15 cellular contexts compared by ENCODE assay signal in genomic region chr2:66840321-66841014, GRCh38.
DNase-seq lines count a peak whose midpoint lies in the region; ATAC-seq, FAIRE-seq and TF ChIP-seq lines count a peak whose summit lies in the region.
"Had no signal": no experiment of that assay in that cellular context is flagged by ENCODE, and none has a peak within 500 bp of the region (broad histone marks: within the 10 kb centered on the region; RNA-seq: fewer than 3 reads in every experiment).

No MANE protein-coding gene starts in this region.

- 0% methylated on average over 8 of the region's 8 CpGs for WGBS in K562 (ENCODE audit: insufficient coverage, low coverage, missing lambda C conversion rate)
- 78% methylated on average over 8 of the region's 8 CpGs for WGBS in hepatocyte (ENCODE audit: low lambda C conversion rate, missing lambda C conversion rate)
- 44% methylated on average over 8 of the region's 8 CpGs for WGBS in smooth muscle cell (ENCODE audit: low lambda C conversion rate)

- H3K9me2 ChIP-seq in hepatocyte (replicated peaks; ENCODE audit: insufficient read depth) = no peaks in the 10 kb centered on the region

- no peak for TF ChIP-seq EP300 in K562 (IDR thresholded peaks at IDR 0.05; ENCODE audit: low read length)

- CTCF ChIA-PET in K562 (lab: Yijun Ruan, JAX; ENCODE audit: low intra/inter-chr PET ratio) = no interaction called here

- peaks cover 5% of the 10 kb centered on the region for H3K9me3 Mint-ChIP-seq in activated T-cell treated with anti-CD3 and anti-CD28 coated beads, Interleukin-2, amount 50 U/mL, for 24 hours
- H3K9me3 Mint-ChIP-seq: activated CD4-positive, alpha-beta T cell treated with anti-CD3 and anti-CD28 coated beads, Interleukin-2, amount 10 ng/mL, durations not matched to agents 7 days and 5 days had no signal

- H2AFZ ChIP-seq in K562 (ENCODE audit: low read depth, low read length) (no peak overlapping the region), hepatocyte (no peak overlapping the region), smooth muscle cell (ENCODE audit: low read depth) (peak overlapping the region; percentile 33)

- BruUV-seq in K562 (replicated peaks; lab: Mats Ljungman, UMichigan) = no TSS peak

- H3K27ac ChIP-seq in K562 (ENCODE audit: extremely low read depth, low read depth, low read length) = no peak overlapping the region
- peak overlapping the region; percentile 86 for H3K27ac ChIP-seq in hepatocyte
- peak overlapping the region; percentile 93 for H3K27ac ChIP-seq in smooth muscle cell (ENCODE audit: low read depth)

- H3K36me3 Mint-ChIP-seq in activated T-cell treated with anti-CD3 and anti-CD28 coated beads, Interleukin-2, amount 50 U/mL, for 24 hours (ENCODE audit: low read depth) = no peaks in the 10 kb centered on the region
- H3K36me3 Mint-ChIP-seq: CD4-positive, alpha-beta memory T cell had no signal

- no peaks in the 10 kb centered on the region for H3K79me2 ChIP-seq in K562 (ENCODE audit: control insufficient read depth, insufficient read depth, low read length)
- H3K79me2 ChIP-seq in hepatocyte = no peaks in the 10 kb centered on the region
- H3K79me2 ChIP-seq in smooth muscle cell (ENCODE audit: low read depth) = no peaks in the 10 kb centered on the region

- ATAC-seq in K562 = no peak
- no peak for ATAC-seq in HG02973 (IDR thresholded peaks at IDR 0.05; ENCODE audit: unreplicated experiment)

- no peak for TF ChIP-seq POLR2A in K562 (conservative IDR thresholded peaks at IDR 0.05)

- POLR2A ChIA-PET in K562 (lab: Yijun Ruan, JAX) = no interaction called here

- peaks cover 21% of the 10 kb centered on the region for H3F3A ChIP-seq in smooth muscle cell (ENCODE audit: low read depth)

- TF ChIP-seq CTCF in K562 (IDR thresholded peaks at IDR 0.05 in 2 of 3, conservative IDR thresholded peaks at IDR 0.05 in 1 of 3; ENCODE audit: insufficient read depth in 2 of 3, low read depth in 1 of 3, low read length in 3 of 3) (no peak), hepatocyte (IDR thresholded peaks at IDR 0.05; ENCODE audit: poor library complexity) (no peak), smooth muscle cell (IDR thresholded peaks at IDR 0.05; ENCODE audit: borderline replicate concordance, insufficient read depth, poor library complexity, severe bottlenecking) (no peak)

- no peak overlapping the region for H3K4me3 ChIP-seq in K562
- no peak overlapping the region for H3K4me3 ChIP-seq in hepatocyte
- peak overlapping the region; percentile 14 for H3K4me3 ChIP-seq in smooth muscle cell

- in situ Hi-C loops in K562 (cut with MboI) = no loop called here

- no peaks in the 10 kb centered on the region for H3K9me3 ChIP-seq in K562 (replicated peaks; ENCODE audit: control insufficient read depth, insufficient read depth, low read depth, low read length)
- H3K9me3 ChIP-seq in hepatocyte (ENCODE audit: low read depth) = no peaks in the 10 kb centered on the region
- H3K9me3 ChIP-seq in smooth muscle cell (replicated peaks; ENCODE audit: low read depth) = no peaks in the 10 kb centered on the region

- DNase-seq in EH (ENCODE audit: low read depth) (peak; percentile 69), K562 (ENCODE audit: extremely low read depth in 1 of 4, low spot score in 3 of 4) (no peak), hepatocyte (ENCODE audit: low spot score) (peak; percentile 27), smooth muscle cell (lab: John Stamatoyannopoulos, UW; ENCODE audit: unreplicated experiment) (no peak), NCI-H2107 (lab: John Stamatoyannopoulos, UW) (no peak), cerebellar nuclear complex (lab: John Stamatoyannopoulos, UW) (no peak)
- DNase-seq in activated T-cell treated with anti-CD3 and anti-CD28 coated beads, Interleukin-2, amount 50 U/mL, for 24 hours = no peak
- DNase-seq: activated CD4-positive, alpha-beta T cell treated with anti-CD3 and anti-CD28 coated beads, Interleukin-2, amount 10 ng/mL, durations not matched to agents 7 days and 5 days; CD4-positive, alpha-beta memory T cell; foreskin melanocyte; islet precursor cell; nucleus accumbens; T-helper 2 cell had no signal

- H4K20me1 ChIP-seq in K562 (replicated peaks; ENCODE audit: control insufficient read depth, insufficient read depth, low read length) (no peaks in the 10 kb centered on the region), hepatocyte (ENCODE audit: insufficient read depth, poor library complexity, severe bottlenecking) (no peaks in the 10 kb centered on the region), smooth muscle cell (ENCODE audit: low read depth) (no peaks in the 10 kb centered on the region)

- H3K4me1 ChIP-seq in K562 (replicated peaks in 1 of 2; ENCODE audit: control insufficient read depth in 2 of 2, insufficient read depth in 2 of 2, low read length in 2 of 2) (no peaks in the 10 kb centered on the region), hepatocyte (ENCODE audit: insufficient read depth) (no peaks in the 10 kb centered on the region), smooth muscle cell (ENCODE audit: low read depth) (peaks cover 5% of the 10 kb centered on the region)

- H3K27me3 ChIP-seq in K562 (ENCODE audit: control insufficient read depth in 2 of 2, insufficient read depth in 2 of 2, low read length in 2 of 2) (no peaks in the 10 kb centered on the region), hepatocyte (no peaks in the 10 kb centered on the region), smooth muscle cell (ENCODE audit: low read depth) (no peaks in the 10 kb centered on the region)

- H3K36me3 ChIP-seq in K562 (ENCODE audit: control insufficient read depth, insufficient read depth, low read length) (no peaks in the 10 kb centered on the region), hepatocyte (replicated peaks; ENCODE audit: insufficient read depth, low read depth) (no peaks in the 10 kb centered on the region), smooth muscle cell (ENCODE audit: low read depth) (no peaks in the 10 kb centered on the region)

- FAIRE-seq in K562 (lab: Jason Lieb, UNC) = no peak

- H3K27ac Mint-ChIP-seq in activated T-cell treated with anti-CD3 and anti-CD28 coated beads, Interleukin-2, amount 50 U/mL, for 24 hours = no peak overlapping the region
- H3K27ac Mint-ChIP-seq: activated CD4-positive, alpha-beta T cell treated with anti-CD3 and anti-CD28 coated beads, Interleukin-2, amount 10 ng/mL, durations not matched to agents 7 days and 5 days; CD4-positive, alpha-beta memory T cell had no signal

- intact Hi-C loops in K562 (cut with micrococcal nuclease) = no loop called here

- H3K9me1 ChIP-seq in K562 (ENCODE audit: control insufficient read depth, insufficient read depth, low read length) = no peaks in the 10 kb centered on the region

- no peak overlapping the region for H3K4me3 Mint-ChIP-seq in activated T-cell treated with anti-CD3 and anti-CD28 coated beads, Interleukin-2, amount 50 U/mL, for 24 hours
- H3K4me3 Mint-ChIP-seq: activated CD4-positive, alpha-beta T cell treated with anti-CD3 and anti-CD28 coated beads, Interleukin-2, amount 10 ng/mL, durations not matched to agents 7 days and 5 days; CD4-positive, alpha-beta memory T cell; central memory CD8-positive, alpha-beta T cell had no signal

- H3K9ac ChIP-seq in K562 (ENCODE audit: insufficient read depth in 1 of 2, low read depth in 2 of 2, low read length in 2 of 2) (no peak overlapping the region), smooth muscle cell (ENCODE audit: low read depth) (peak overlapping the region; percentile 76)

- no peaks in the 10 kb centered on the region for H3K27me3 Mint-ChIP-seq in activated T-cell treated with anti-CD3 and anti-CD28 coated beads, Interleukin-2, amount 50 U/mL, for 24 hours
- H3K27me3 Mint-ChIP-seq: activated CD4-positive, alpha-beta T cell treated with anti-CD3 and anti-CD28 coated beads, Interleukin-2, amount 10 ng/mL, durations not matched to agents 7 days and 5 days; CD4-positive, alpha-beta memory T cell; central memory CD8-positive, alpha-beta T cell had no signal

- no peaks in the 10 kb centered on the region for H3K4me1 Mint-ChIP-seq in activated T-cell treated with anti-CD3 and anti-CD28 coated beads, Interleukin-2, amount 50 U/mL, for 24 hours (ENCODE audit: low read depth)
- H3K4me1 Mint-ChIP-seq: activated CD4-positive, alpha-beta T cell treated with anti-CD3 and anti-CD28 coated beads, Interleukin-2, amount 10 ng/mL, durations not matched to agents 7 days and 5 days; CD4-positive, alpha-beta memory T cell; central memory CD8-positive, alpha-beta T cell had no signal

- TF ChIP-seq RAD21 in K562 (CRISPR knock-in tag; conservative IDR thresholded peaks at IDR 0.05 in 1 of 2, IDR thresholded peaks at IDR 0.05 in 1 of 2) = no peak

- no peak overlapping the region for H3K4me2 ChIP-seq in K562 (ENCODE audit: insufficient read depth, low read length)
- peak overlapping the region; percentile 10 for H3K4me2 ChIP-seq in hepatocyte
- H3K4me2 ChIP-seq in smooth muscle cell = peak overlapping the region; percentile 56

TF ChIP-seq in K562, 482 proteins besides CTCF, POLR2A, EP300 and RAD21:
- no peak for TF ChIP-seq NFE2 (IDR thresholded peaks at IDR 0.05; ENCODE audit: low read depth)
- no peak for TF ChIP-seq CHAMP1 (IDR thresholded peaks at IDR 0.05)
- peak; percentile 52 for TF ChIP-seq CEBPB (tag; IDR thresholded peaks at IDR 0.05)
- TF ChIP-seq CEBPG (CRISPR knock-in tag; IDR thresholded peaks at IDR 0.05) = no peak
- TF ChIP-seq CEBPG (tag; conservative IDR thresholded peaks at IDR 0.05 in 1 of 2, IDR thresholded peaks at IDR 0.05 in 1 of 2) = peak in 1 of 2 experiments; percentile 52; a peak in 1 of 4 replicates
- no peak for TF ChIP-seq RBM17 (IDR thresholded peaks at IDR 0.05; ENCODE audit: borderline replicate concordance, low read depth, low read length)

Comparison
In these comparisons a context has a peak if more than half of its experiments do, and no peak if none do; other contexts are left out.
1. DNase-seq: peak in EH (single experiment) and hepatocyte (single experiment); none in K562 (0 of 4), smooth muscle cell (single experiment), activated T-cell treated with anti-CD3 and anti-CD28 coated beads, Interleukin-2, amount 50 U/mL, for 24 hours (single experiment), NCI-H2107 (single experiment) and cerebellar nuclear complex (0 of 2).